ENCODE assay signal across 25 cellular contexts in the genomic region with DNA sequence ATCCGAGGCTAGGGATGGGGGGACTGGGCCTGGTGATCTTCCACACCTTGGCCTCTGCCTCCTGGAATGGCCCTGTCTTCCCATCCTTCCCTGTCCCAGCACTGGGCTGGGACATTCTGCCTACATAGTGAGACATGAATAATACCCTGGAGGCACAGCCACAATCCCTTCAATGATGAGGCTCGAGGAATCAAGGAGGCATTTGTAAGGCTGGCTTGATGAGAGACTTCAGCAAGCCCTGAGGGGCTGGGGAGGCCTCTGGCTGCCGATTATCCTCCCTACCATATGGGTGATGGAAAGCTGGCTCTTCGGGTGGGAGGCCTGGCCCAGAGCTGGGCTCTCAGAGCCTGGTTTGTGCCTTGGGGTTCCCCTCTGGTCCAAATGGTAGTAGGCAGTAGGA.
"Had no signal": no experiment of that assay in that cellular context is flagged by ENCODE, and none has a peak within 500 bp of the region (broad histone marks: within the 10 kb centered on the region; RNA-seq: fewer than 3 reads in every experiment).

No MANE protein-coding gene starts in this region.

- H3K4me3 ChIP-seq: colonic mucosa, esophagus muscularis mucosa, heart right ventricle, left lung, prostate gland, right atrium auricular region, smooth muscle cell, suprapubic skin, transverse colon, vagina had no signal

- H3K9me3 Mint-ChIP-seq: nephron progenitor cell; stimulated activated naive CD8-positive, alpha-beta T cell treated with anti-CD3 and anti-CD28 coated beads, Interleukin-15, amount 100 ng/mL, for 72 hours had no signal

- H3K9me3 ChIP-seq: colonic mucosa, esophagus muscularis mucosa, heart right ventricle, left lung, prostate gland, right atrium auricular region, suprapubic skin, transverse colon, vagina had no signal

- H3K27me3 ChIP-seq: colonic mucosa, esophagus muscularis mucosa, heart right ventricle, left lung, right atrium auricular region, suprapubic skin, transverse colon, vagina had no signal

- H3K36me3 Mint-ChIP-seq: naive thymus-derived CD8-positive, alpha-beta T cell had no signal

- H3K27ac ChIP-seq: colonic mucosa, esophagus muscularis mucosa, heart right ventricle, left lung, prostate gland, right atrium auricular region, suprapubic skin, transverse colon, vagina had no signal

- H3K27ac Mint-ChIP-seq: naive thymus-derived CD8-positive, alpha-beta T cell; nephron progenitor cell had no signal

- H3K36me3 ChIP-seq: colonic mucosa, esophagus muscularis mucosa, heart right ventricle, left lung, prostate gland, right atrium auricular region, suprapubic skin, transverse colon, vagina had no signal

- H3K4me1 ChIP-seq: colonic mucosa, prostate gland had no signal

- H3K27me3 Mint-ChIP-seq: stimulated activated naive CD8-positive, alpha-beta T cell treated with anti-CD3 and anti-CD28 coated beads, Interleukin-15, amount 100 ng/mL, for 72 hours had no signal

- DNase-seq: colonic mucosa; dermis blood vessel endothelial cell; effector memory CD4-positive, alpha-beta T cell; foreskin melanocyte; glutamatergic neuron; heart right ventricle; hippocampal formation; left cardiac atrium; left lung; mesenchymal stem cell; naive thymus-derived CD8-positive, alpha-beta T cell; nephron progenitor cell; stimulated activated CD4-positive, alpha-beta T cell treated with anti-CD3 and anti-CD28 coated beads, Interleukin-12 subunit alpha, Interleukin-12 subunit beta, amount 100 ng/mL, for 4 hours; stimulated activated CD4-positive, alpha-beta T cell treated with anti-CD3 and anti-CD28 coated beads, Interleukin-1b, Interleukin-23, amount 100 ng/mL, for 48 hours; stimulated activated CD4-positive, alpha-beta T cell treated with anti-CD3 and anti-CD28 coated beads, Interleukin-4, amount 100 ng/mL, for 1 hour; stimulated activated CD8-positive, alpha-beta memory T cell treated with anti-CD3 and anti-CD28 coated beads, Interleukin-4, amount 100 ng/mL, for 48 hours; stimulated activated naive CD4-positive, alpha-beta T cell; stimulated activated naive CD8-positive, alpha-beta T cell treated with anti-CD3 and anti-CD28 coated beads, Interleukin-15, amount 100 ng/mL, for 72 hours; transverse colon had no signal

- H3K4me2 ChIP-seq: smooth muscle cell had no signal

- H3K4me3 Mint-ChIP-seq: naive thymus-derived CD8-positive, alpha-beta T cell; nephron progenitor cell; stimulated activated naive CD8-positive, alpha-beta T cell treated with anti-CD3 and anti-CD28 coated beads, Interleukin-15, amount 100 ng/mL, for 72 hours had no signal
